Comparison of ENCODE assay signal across 18 cellular contexts in genomic region chr2:159072795-159073194, GRCh38.
A peak's percentile ranks its signal among the peaks of the same experiment; 100 is the strongest.
DNase-seq lines count a peak whose midpoint lies in the region; TF ChIP-seq lines count a peak whose summit lies in the region.
"Had no signal": no experiment of that assay in that cellular context is flagged by ENCODE, and none has a peak within 500 bp of the region (broad histone marks: within the 10 kb centered on the region; RNA-seq: fewer than 3 reads in every experiment).

No MANE protein-coding gene starts in this region.

- no peaks in the 10 kb centered on the region for H3K9me2 ChIP-seq in GM23248 (ENCODE audit: insufficient read depth)

- peaks cover 67% of the 10 kb centered on the region for H3K4me1 ChIP-seq in GM23248 (ENCODE audit: insufficient read depth)
- H3K4me1 ChIP-seq: BE2C had no signal

- no peak overlapping the region for H2AFZ ChIP-seq in GM23248

- peak overlapping the region; percentile 37 for H3K9ac ChIP-seq in GM23248

- peaks cover 5% of the 10 kb centered on the region; the same call in 1 of the 2 replicates for H3K36me3 ChIP-seq in GM23248 (ENCODE audit: low read depth)
- H3K36me3 ChIP-seq: BE2C, ovary had no signal

- H3K4me3 ChIP-seq in GM23248: no peak overlapping the region
- no peak overlapping the region for H3K4me3 ChIP-seq in fibroblast of mammary gland (ENCODE audit: control insufficient read depth, low read depth, low read length)
- H3K4me3 ChIP-seq: ovary had no signal

- no peaks in the 10 kb centered on the region for H3K36me3 Mint-ChIP-seq in neural crest cell (ENCODE audit: low read depth)

- H3K9me3 ChIP-seq in GM23248 (ENCODE audit: low read depth): no peaks in the 10 kb centered on the region
- H3K9me3 ChIP-seq: BE2C, ovary had no signal

- H3K9me3 Mint-ChIP-seq in neural crest cell: no peaks in the 10 kb centered on the region
- H3K9me3 Mint-ChIP-seq: activated naive CD4-positive, alpha-beta T cell treated with anti-CD3 and anti-CD28 coated beads for 36 hours had no signal

- peak overlapping the region; percentile 8 for H3K4me3 Mint-ChIP-seq in neural crest cell
- H3K4me3 Mint-ChIP-seq: activated naive CD4-positive, alpha-beta T cell treated with anti-CD3 and anti-CD28 coated beads for 36 hours had no signal

- H3K27ac ChIP-seq in GM23248: peak overlapping the region; percentile 92
- H3K27ac ChIP-seq: ovary had no signal

- TF ChIP-seq CTCF in fibroblast of mammary gland (conservative IDR thresholded peaks at IDR 0.05; ENCODE audit: control insufficient read depth, insufficient read depth, low read depth, low read length): no peak
- TF ChIP-seq CTCF in neural crest cell (conservative IDR thresholded peaks at IDR 0.05): no peak

- no peaks in the 10 kb centered on the region for H3K27me3 ChIP-seq in GM23248 (replicated peaks; ENCODE audit: insufficient read depth)
- H3K27me3 ChIP-seq: BE2C, ovary had no signal

- H3K4me1 Mint-ChIP-seq in neural crest cell: peaks cover 38% of the 10 kb centered on the region

- H3K27ac Mint-ChIP-seq in neural crest cell (ENCODE audit: unreplicated experiment): no peak overlapping the region
- H3K27ac Mint-ChIP-seq: activated naive CD4-positive, alpha-beta T cell treated with anti-CD3 and anti-CD28 coated beads for 36 hours had no signal

- no peaks in the 10 kb centered on the region for H3K27me3 Mint-ChIP-seq in neural crest cell (ENCODE audit: low read depth)

- H3F3A ChIP-seq in GM23248 (ENCODE audit: insufficient read depth): peaks cover 50% of the 10 kb centered on the region

- in situ Hi-C loops in GM23248 (cut with MboI) (no loop called here), G401 (cut with HindIII; ENCODE audit: low sequenced_read_pairs) (no loop called here)

- DNase-seq in GM23248 (peak; percentile 64), astrocyte of the hippocampus (ENCODE audit: low read depth, low spot score) (peak; percentile 51), fibroblast of mammary gland (ENCODE audit: low read depth) (peak; percentile 71), neural crest cell (ENCODE audit: low read depth, low spot score) (no peak), medulla oblongata (ENCODE audit: extremely low spot score) (no peak), G401 (ENCODE audit: low spot score) (no peak), AG08395 (ENCODE audit: low spot score) (no peak)
- no peak for DNase-seq in stimulated activated naive CD4-positive, alpha-beta T cell (lab: John Stamatoyannopoulos, UW)
- DNase-seq: activated CD4-positive, CD25-positive, alpha-beta regulatory T cell; activated naive CD4-positive, alpha-beta T cell treated with anti-CD3 and anti-CD28 coated beads for 36 hours; BE2C; DMS 273 treated with DMSO at 0.1 percent for 48 hours; midbrain; NCI-H2081; ovary; RPMI8226; substantia nigra; T-helper 1 cell had no signal

- H4K20me1 ChIP-seq in GM23248 (ENCODE audit: insufficient read depth): no peaks in the 10 kb centered on the region

- 80 to 88% methylated on average over 2 of the region's 2 CpGs for WGBS in GM23248 (ENCODE audit: low coverage in 1 of 2, low lambda C conversion rate in 2 of 2, missing lambda C conversion rate in 2 of 2), 2 experiments

- H3K4me2 ChIP-seq in GM23248 (ENCODE audit: unreplicated experiment): peak overlapping the region; percentile 67

- peaks cover 11% of the 10 kb centered on the region; the same call in 1 of the 2 replicates for H3K79me2 ChIP-seq in GM23248 (ENCODE audit: insufficient read depth)

Comparison
In these comparisons a context has a peak if more than half of its experiments do, and no peak if none do; other contexts are left out.
1. DNase-seq: peak in GM23248 (single experiment), astrocyte of the hippocampus (single experiment) and fibroblast of mammary gland (single experiment); none in neural crest cell (single experiment), medulla oblongata (single experiment), G401 (single experiment), AG08395 (single experiment) and stimulated activated naive CD4-positive, alpha-beta T cell (0 of 6).